In the genomic region with DNA sequence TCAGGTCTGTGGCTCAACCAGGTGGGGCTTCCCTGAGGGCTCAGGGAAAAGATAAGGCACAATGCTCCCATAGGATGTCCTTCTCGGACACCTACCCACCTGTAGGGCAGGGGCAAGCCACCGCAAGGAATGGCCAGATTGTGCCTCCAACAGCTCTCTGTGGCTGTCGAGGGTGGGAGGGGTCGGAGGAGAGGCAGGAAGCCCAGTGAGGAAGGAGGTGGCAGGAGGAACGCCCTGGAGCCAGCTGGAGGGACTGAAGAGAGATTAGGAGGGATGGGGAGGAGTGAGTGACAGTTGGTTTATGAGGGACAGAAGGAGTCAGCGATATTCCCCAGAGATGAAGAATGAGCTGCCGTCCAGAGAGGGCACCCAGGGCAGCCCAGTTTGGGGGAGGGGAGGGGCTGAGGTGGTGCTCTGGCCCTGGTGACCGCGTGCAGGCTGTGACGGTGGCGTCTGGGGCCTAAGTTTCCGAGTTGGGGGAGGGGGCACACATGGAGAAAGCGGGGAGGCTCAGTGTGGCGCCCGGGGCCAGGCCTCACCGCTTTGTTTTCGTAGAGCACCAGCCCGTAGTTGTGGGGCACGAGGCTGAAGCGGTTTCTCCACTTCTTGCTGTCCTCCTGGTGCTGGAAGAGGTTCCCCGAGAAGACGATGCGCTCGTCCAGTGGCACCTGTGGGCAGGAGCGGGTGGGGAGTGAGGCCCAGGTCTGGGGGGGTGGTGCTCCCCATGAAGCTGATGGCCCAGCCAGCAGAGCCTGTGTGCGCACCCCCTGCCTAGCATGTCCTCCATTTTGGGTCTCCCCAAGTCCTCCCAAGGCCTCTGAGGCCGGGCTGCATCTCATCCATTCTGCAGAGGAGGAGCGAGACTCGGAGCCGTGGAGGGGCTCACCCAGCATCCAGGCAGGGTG, we compare ENCODE assay signal across 1 cellular context.
TF ChIP-seq lines count a peak whose summit lies in the region.

No MANE protein-coding gene starts in this region.

TF ChIP-seq in IMR-90, 13 proteins besides CTCF, POLR2A, EP300 and RAD21 (continued from another document):
- TF ChIP-seq SMC3 (IDR thresholded peaks at IDR 0.05; ENCODE audit: low read depth, low read length) (no peak), FOS (IDR thresholded peaks at IDR 0.05; ENCODE audit: low read depth, low read length) (no peak), MAZ (IDR thresholded peaks at IDR 0.05; ENCODE audit: borderline replicate concordance, low read depth, low read length) (no peak), BHLHE40 (IDR thresholded peaks at IDR 0.05; ENCODE audit: low read depth, low read length) (no peak), CEBPB (IDR thresholded peaks at IDR 0.05; ENCODE audit: low read depth, low read length) (no peak), CHD1 (IDR thresholded peaks at IDR 0.05; ENCODE audit: low read depth, low read length) (no peak), NFE2L2 (IDR thresholded peaks at IDR 0.05; ENCODE audit: low read depth, low read length) (no peak)
- TF ChIP-seq, protein P1, sequence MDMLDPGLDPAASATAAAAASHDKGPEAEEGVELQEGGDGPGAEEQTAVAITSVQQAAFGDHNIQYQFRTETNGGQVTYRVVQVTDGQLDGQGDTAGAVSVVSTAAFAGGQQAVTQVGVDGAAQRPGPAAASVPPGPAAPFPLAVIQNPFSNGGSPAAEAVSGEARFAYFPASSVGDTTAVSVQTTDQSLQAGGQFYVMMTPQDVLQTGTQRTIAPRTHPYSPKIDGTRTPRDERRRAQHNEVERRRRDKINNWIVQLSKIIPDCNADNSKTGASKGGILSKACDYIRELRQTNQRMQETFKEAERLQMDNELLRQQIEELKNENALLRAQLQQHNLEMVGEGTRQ (IDR thresholded peaks at IDR 0.05; ENCODE audit: low read depth, low read length): no peak
- TF ChIP-seq, protein P2, sequence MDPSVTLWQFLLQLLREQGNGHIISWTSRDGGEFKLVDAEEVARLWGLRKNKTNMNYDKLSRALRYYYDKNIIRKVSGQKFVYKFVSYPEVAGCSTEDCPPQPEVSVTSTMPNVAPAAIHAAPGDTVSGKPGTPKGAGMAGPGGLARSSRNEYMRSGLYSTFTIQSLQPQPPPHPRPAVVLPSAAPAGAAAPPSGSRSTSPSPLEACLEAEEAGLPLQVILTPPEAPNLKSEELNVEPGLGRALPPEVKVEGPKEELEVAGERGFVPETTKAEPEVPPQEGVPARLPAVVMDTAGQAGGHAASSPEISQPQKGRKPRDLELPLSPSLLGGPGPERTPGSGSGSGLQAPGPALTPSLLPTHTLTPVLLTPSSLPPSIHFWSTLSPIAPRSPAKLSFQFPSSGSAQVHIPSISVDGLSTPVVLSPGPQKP (IDR thresholded peaks at IDR 0.05; ENCODE audit: borderline replicate concordance, low read depth, low read length): no peak
